In the genomic region with DNA sequence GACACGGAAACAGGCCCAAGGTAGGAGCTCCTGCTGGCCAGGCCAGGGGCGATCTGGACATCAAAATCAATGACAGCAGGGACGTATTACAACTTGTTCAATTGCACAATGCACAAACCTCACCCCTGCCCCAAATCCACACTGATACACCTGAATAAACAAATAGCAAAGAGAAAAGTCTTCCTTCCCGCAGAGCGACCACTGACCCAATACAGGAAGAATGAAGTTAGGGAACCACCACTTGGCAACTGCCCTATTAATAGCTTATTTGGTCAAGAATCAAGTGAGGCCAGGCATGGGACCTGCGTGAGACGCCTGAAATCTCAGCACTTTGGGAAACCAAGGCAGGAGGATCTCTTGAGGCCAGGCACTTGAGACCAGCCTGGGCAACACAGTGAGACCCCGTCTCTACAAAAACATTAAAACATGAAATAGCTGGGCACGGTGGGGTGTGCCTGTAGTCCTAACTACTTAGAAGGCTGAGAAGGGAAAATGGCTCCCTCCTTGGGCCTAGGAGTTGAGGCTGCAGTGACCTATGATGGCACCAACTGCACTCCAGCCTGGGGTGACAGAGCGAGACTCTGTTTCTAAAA, we compare ENCODE assay signal across 27 cellular contexts.
"Had no signal": no experiment of that assay in that cellular context is flagged by ENCODE, and none has a peak within 500 bp of the region (broad histone marks: within the 10 kb centered on the region; RNA-seq: fewer than 3 reads in every experiment).

No MANE protein-coding gene starts in this region.

- H3K9me3 ChIP-seq: left lung, lower lobe of right lung, pancreas, prostate gland, spleen, suprapubic skin, thoracic aorta, tibial artery, upper lobe of right lung, uterus had no signal

- ATAC-seq: left colon; left lung; lower lobe of right lung; natural killer cell; pancreas; right cardiac atrium; sciatic nerve; stimulated activated effector memory CD8-positive, alpha-beta T cell treated with anti-CD3 and anti-CD28 coated beads, Interleukin-12 subunit alpha, Interleukin-12 subunit beta, amount 100 ng/mL, for 72 hours; upper lobe of right lung had no signal

- H3K27ac ChIP-seq: left lung, lower lobe of right lung, neural progenitor cell, pancreas, prostate gland, skin epidermis, spleen, suprapubic skin, thoracic aorta, tibial artery, upper lobe of right lung, uterus had no signal

- H3K27ac Mint-ChIP-seq: immature natural killer cell; natural killer cell; nephron progenitor cell; stimulated activated effector memory CD8-positive, alpha-beta T cell treated with anti-CD3 and anti-CD28 coated beads, Interleukin-12 subunit alpha, Interleukin-12 subunit beta, amount 100 ng/mL, for 72 hours; stimulated activated naive CD8-positive, alpha-beta T cell treated with anti-CD3 and anti-CD28 coated beads, Interleukin-15, Interleukin-2, amounts not matched to agents 100 ng/mL and 50 ng/mL, for 24 hours had no signal

- H3K9me3 Mint-ChIP-seq: immature natural killer cell; natural killer cell; nephron progenitor cell; neural progenitor cell; stimulated activated effector memory CD8-positive, alpha-beta T cell treated with anti-CD3 and anti-CD28 coated beads, Interleukin-12 subunit alpha, Interleukin-12 subunit beta, amount 100 ng/mL, for 72 hours; stimulated activated naive CD8-positive, alpha-beta T cell treated with anti-CD3 and anti-CD28 coated beads, Interleukin-15, Interleukin-2, amounts not matched to agents 100 ng/mL and 50 ng/mL, for 24 hours had no signal

- DNase-seq: hypothalamus; immature natural killer cell; kidney; left colon; left lung; lower lobe of right lung; mammary epithelial cell; mesenchymal stem cell; natural killer cell; nephron progenitor cell; pancreas; posterior cingulate gyrus; right cardiac atrium; spleen; stimulated activated CD4-positive, alpha-beta T cell treated with anti-CD3 and anti-CD28 coated beads, Interleukin-4, amount 100 ng/mL, for 24 hours; stimulated activated naive CD4-positive, alpha-beta T cell; tibial artery; upper lobe of right lung; uterus had no signal

- H3K27me3 ChIP-seq: left lung, neural progenitor cell, pancreas, spleen, suprapubic skin, upper lobe of right lung, uterus had no signal

- H3K4me3 Mint-ChIP-seq: immature natural killer cell; natural killer cell; nephron progenitor cell; neural progenitor cell; stimulated activated effector memory CD8-positive, alpha-beta T cell treated with anti-CD3 and anti-CD28 coated beads, Interleukin-12 subunit alpha, Interleukin-12 subunit beta, amount 100 ng/mL, for 72 hours; stimulated activated naive CD8-positive, alpha-beta T cell treated with anti-CD3 and anti-CD28 coated beads, Interleukin-15, Interleukin-2, amounts not matched to agents 100 ng/mL and 50 ng/mL, for 24 hours had no signal

- H3K36me3 ChIP-seq: left lung, lower lobe of right lung, neural progenitor cell, pancreas, prostate gland, spleen, suprapubic skin, thoracic aorta, tibial artery, upper lobe of right lung, uterus had no signal

- H3K27me3 Mint-ChIP-seq: stimulated activated naive CD8-positive, alpha-beta T cell treated with anti-CD3 and anti-CD28 coated beads, Interleukin-15, Interleukin-2, amounts not matched to agents 100 ng/mL and 50 ng/mL, for 24 hours had no signal

- H3K4me3 ChIP-seq: left lung, lower lobe of right lung, neural progenitor cell, pancreas, prostate gland, skin epidermis, spleen, suprapubic skin, thoracic aorta, tibial artery, upper lobe of right lung, uterus had no signal

- H3K36me3 Mint-ChIP-seq: natural killer cell; neural progenitor cell; stimulated activated effector memory CD8-positive, alpha-beta T cell treated with anti-CD3 and anti-CD28 coated beads, Interleukin-12 subunit alpha, Interleukin-12 subunit beta, amount 100 ng/mL, for 72 hours had no signal
